ENCODE assay signal across 8 cellular contexts in the genomic region with DNA sequence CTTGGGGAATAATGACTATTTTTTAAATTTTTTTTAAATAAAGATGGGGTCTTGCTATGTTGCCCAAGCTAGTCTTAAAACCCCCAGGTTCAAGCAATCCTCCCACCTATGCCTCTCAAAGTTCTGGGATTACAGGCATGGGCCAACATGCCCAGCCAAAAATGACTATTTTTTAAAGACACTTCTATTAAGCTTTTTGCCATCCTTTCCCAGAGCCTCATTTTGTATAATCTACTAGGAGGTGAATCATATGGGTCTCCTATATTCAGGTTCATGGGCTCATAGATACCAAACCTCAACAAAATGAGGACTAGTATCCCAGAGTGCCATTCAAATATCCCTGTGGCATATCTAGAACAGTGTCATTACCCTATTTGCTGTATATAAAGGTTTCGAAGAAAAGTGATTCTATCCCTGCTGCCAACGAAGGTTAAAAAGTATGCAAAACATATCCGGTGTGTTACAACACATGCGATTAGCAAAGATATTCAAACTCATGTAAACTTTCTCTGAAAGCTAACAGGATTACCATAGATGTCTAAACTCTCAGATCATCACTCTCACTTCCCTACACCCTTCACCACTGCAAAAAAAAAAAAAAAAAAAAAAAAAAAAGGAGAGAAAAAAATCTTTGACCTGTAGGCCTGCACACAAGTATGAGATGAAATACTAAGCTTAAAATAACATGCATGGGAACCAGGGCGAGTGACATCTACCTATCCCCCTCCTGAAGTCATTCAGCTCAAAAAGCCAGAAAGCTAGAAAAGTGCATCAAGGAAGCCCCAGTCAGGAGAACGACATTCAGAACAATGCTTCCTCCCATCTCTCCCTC. TPM values are rescaled to one million over a fixed set of nuclear protein-coding genes. Genes with fewer than 3 reads are reported as not detected.
DNase-seq lines count a peak whose midpoint lies in the region; ATAC-seq and TF ChIP-seq lines count a peak whose summit lies in the region.

No MANE protein-coding gene starts in this region.

- intact Hi-C loops in ovary (cut with DNase I) = no loop called here

- no peaks in the 10 kb centered on the region for H3K27me3 Mint-ChIP-seq in HFFc6 (ENCODE audit: insufficient read depth)

- ATAC-seq in GM18519 (IDR thresholded peaks at IDR 0.05; ENCODE audit: low FRiP score, unreplicated experiment) = peak; percentile 64

- no peaks in the 10 kb centered on the region for H3K9me3 Mint-ChIP-seq in HFFc6

- H3K36me3 ChIP-seq in ovary = no peaks in the 10 kb centered on the region

- H3K4me3 Mint-ChIP-seq in HFFc6 = no peak overlapping the region; the same call in 1 of the 2 replicates

- no peaks in the 10 kb centered on the region for H3K27me3 ChIP-seq in ovary

- WGBS in ovary, 3 donors = 51 to 56% (median 54%) methylated on average over 6 of the region's 6 CpGs

- H3K4me3 ChIP-seq in ovary = no peak overlapping the region

- TF ChIP-seq POLR2A in ovary (IDR thresholded peaks at IDR 0.05) = no peak

- DNase-seq in HFFc6 = peak; percentile 43
- peak; percentile 57 to 92 for DNase-seq in NOMO-1 (lab: John Stamatoyannopoulos, UW; ENCODE audit: unreplicated experiment in 2 of 2)
- DNase-seq in midbrain (lab: John Stamatoyannopoulos, UW) = peak; percentile 9
- no peak for DNase-seq in NCI-H748 (lab: John Stamatoyannopoulos, UW; ENCODE audit: unreplicated experiment)
- no peak for DNase-seq in NCI-H82 (lab: John Stamatoyannopoulos, UW)
- DNase-seq in ovary = no peak
- DNase-seq in NCI-H510A (lab: John Stamatoyannopoulos, UW) = no peak

- H3K4me1 Mint-ChIP-seq in HFFc6 (ENCODE audit: low read depth) = peaks cover 87% of the 10 kb centered on the region

- peaks cover 28% of the 10 kb centered on the region for H3K36me3 Mint-ChIP-seq in HFFc6 (ENCODE audit: low read depth)

- TF ChIP-seq CTCF in HFFc6 (IDR thresholded peaks at IDR 0.05) (no peak), ovary (IDR thresholded peaks at IDR 0.05) (no peak)

- H3K27ac ChIP-seq in ovary = no peak overlapping the region

- no peaks in the 10 kb centered on the region for H3K9me3 ChIP-seq in ovary

- TF ChIP-seq EP300 in ovary (IDR thresholded peaks at IDR 0.05) = no peak

- peak overlapping the region; percentile 66 for H3K27ac Mint-ChIP-seq in HFFc6

- peaks cover 15% of the 10 kb centered on the region for H3K4me1 ChIP-seq in ovary (ENCODE audit: insufficient read depth)

RNA-seq across cellular contexts. Expression of gene XPO6, which starts 23.5 kb away (rescaled TPM):
- total RNA-seq in HFFc6 (2021; fragmentation: NEBNext Ultra II Directional; extraction: Animal tissue kit (Norgen Biotek cat#: 25700)) = 100 to 1,000 TPM; 161 to 200 (median 173) TPM
- 10 to 100 TPM; 35.8 to 98.2 (median 65.0) TPM for total RNA-seq in ovary
- polyA plus RNA-seq in ovary = 10 to 100 TPM; 30.3 to 87.0 TPM

Comparison
In these comparisons a context has a peak if more than half of its experiments do, and no peak if none do; other contexts are left out.
1. DNase-seq: peak in HFFc6 (single experiment), NOMO-1 (2 of 2) and midbrain (single experiment); none in NCI-H748 (single experiment), NCI-H82 (single experiment), ovary (0 of 5) and NCI-H510A (single experiment).